Comparison of ENCODE assay signal across 1 cellular context in genomic region chr17:74833501-74834361, GRCh38.
TF ChIP-seq lines count a peak whose summit lies in the region.

No MANE protein-coding gene starts in this region.

TF ChIP-seq in GM12878, 131 proteins besides CTCF, POLR2A, EP300 and RAD21:
- TF ChIP-seq KAT2A (conservative IDR thresholded peaks at IDR 0.05; ENCODE audit: control insufficient read depth, low read depth, low read length) (no peak), CREM (IDR thresholded peaks at IDR 0.05; ENCODE audit: low read depth) (no peak), SPI1 (IDR thresholded peaks at IDR 0.05; ENCODE audit: borderline replicate concordance, insufficient read depth, low read depth, low read length) (peak; percentile 41; the same call in 1 of the 2 replicates), SRF (IDR thresholded peaks at IDR 0.05; ENCODE audit: low read depth in 2 of 2, low read length in 2 of 2) (no peak), CBX3 (IDR thresholded peaks at IDR 0.05; ENCODE audit: borderline replicate concordance, low read depth) (no peak), IKZF1 (conservative IDR thresholded peaks at IDR 0.05) (peak; percentile 25; the same call in 1 of the 2 replicates), CREB1 (IDR thresholded peaks at IDR 0.05; ENCODE audit: low read depth) (no peak), TCF7 (IDR thresholded peaks at IDR 0.05; ENCODE audit: borderline replicate concordance) (no peak), RB1 (IDR thresholded peaks at IDR 0.05; ENCODE audit: borderline replicate concordance) (no peak), PML (IDR thresholded peaks at IDR 0.05; ENCODE audit: low read length) (no peak), YBX1 (IDR thresholded peaks at IDR 0.05) (no peak), PAX5 (IDR thresholded peaks at IDR 0.05; ENCODE audit: borderline replicate concordance, low read depth, low read length) (peak; percentile 53; the same call in 1 of the 2 replicates), RFX5 (IDR thresholded peaks at IDR 0.05; ENCODE audit: low read depth, low read length) (no peak), BHLHE40 (IDR thresholded peaks at IDR 0.05; ENCODE audit: borderline replicate concordance in 1 of 2, low read depth in 2 of 2, low read length in 1 of 2) (no peak), ZSCAN29 (IDR thresholded peaks at IDR 0.05) (no peak), HCFC1 (IDR thresholded peaks at IDR 0.05; ENCODE audit: low read length) (no peak), MYB (IDR thresholded peaks at IDR 0.05; ENCODE audit: borderline replicate concordance, low read depth, low read length) (no peak), NBN (IDR thresholded peaks at IDR 0.05) (no peak), FOS (IDR thresholded peaks at IDR 0.05; ENCODE audit: borderline replicate concordance, extremely low read depth, insufficient read length) (no peak), ETV6 (conservative IDR thresholded peaks at IDR 0.05 in 1 of 2, IDR thresholded peaks at IDR 0.05 in 1 of 2; ENCODE audit: borderline replicate concordance in 1 of 2, low read depth in 1 of 2) (no peak), BRCA1 (IDR thresholded peaks at IDR 0.05; ENCODE audit: low read depth, low read length) (no peak), HDGF (IDR thresholded peaks at IDR 0.05) (peak; percentile 42; the same call in 1 of the 2 replicates), GABPA (IDR thresholded peaks at IDR 0.05; ENCODE audit: low read depth) (no peak), SREBF1 (IDR thresholded peaks at IDR 0.05; ENCODE audit: low read length) (no peak)
- TF ChIP-seq, protein P1, sequence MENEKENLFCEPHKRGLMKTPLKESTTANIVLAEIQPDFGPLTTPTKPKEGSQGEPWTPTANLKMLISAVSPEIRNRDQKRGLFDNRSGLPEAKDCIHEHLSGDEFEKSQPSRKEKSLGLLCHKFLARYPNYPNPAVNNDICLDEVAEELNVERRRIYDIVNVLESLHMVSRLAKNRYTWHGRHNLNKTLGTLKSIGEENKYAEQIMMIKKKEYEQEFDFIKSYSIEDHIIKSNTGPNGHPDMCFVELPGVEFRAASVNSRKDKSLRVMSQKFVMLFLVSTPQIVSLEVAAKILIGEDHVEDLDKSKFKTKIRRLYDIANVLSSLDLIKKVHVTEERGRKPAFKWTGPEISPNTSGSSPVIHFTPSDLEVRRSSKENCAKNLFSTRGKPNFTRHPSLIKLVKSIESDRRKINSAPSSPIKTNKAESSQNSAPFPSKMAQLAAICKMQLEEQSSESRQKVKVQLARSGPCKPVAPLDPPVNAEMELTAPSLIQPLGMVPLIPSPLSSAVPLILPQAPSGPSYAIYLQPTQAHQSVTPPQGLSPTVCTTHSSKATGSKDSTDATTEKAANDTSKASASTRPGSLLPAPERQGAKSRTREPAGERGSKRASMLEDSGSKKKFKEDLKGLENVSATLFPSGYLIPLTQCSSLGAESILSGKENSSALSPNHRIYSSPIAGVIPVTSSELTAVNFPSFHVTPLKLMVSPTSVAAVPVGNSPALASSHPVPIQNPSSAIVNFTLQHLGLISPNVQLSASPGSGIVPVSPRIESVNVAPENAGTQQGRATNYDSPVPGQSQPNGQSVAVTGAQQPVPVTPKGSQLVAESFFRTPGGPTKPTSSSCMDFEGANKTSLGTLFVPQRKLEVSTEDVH (IDR thresholded peaks at IDR 0.05; ENCODE audit: low read depth, partially characterized antibody) = no peak
- TF ChIP-seq, protein P2, sequence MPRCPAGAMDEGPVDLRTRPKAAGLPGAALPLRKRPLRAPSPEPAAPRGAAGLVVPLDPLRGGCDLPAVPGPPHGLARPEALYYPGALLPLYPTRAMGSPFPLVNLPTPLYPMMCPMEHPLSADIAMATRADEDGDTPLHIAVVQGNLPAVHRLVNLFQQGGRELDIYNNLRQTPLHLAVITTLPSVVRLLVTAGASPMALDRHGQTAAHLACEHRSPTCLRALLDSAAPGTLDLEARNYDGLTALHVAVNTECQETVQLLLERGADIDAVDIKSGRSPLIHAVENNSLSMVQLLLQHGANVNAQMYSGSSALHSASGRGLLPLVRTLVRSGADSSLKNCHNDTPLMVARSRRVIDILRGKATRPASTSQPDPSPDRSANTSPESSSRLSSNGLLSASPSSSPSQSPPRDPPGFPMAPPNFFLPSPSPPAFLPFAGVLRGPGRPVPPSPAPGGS (IDR thresholded peaks at IDR 0.05; ENCODE audit: borderline replicate concordance, insufficient read depth, low read depth, low read length, poor library complexity, severe bottlenecking) = no peak
